ENCODE assay signal across 10 cellular contexts in genomic region chr22:24552503-24553286, GRCh38. TPM values are rescaled to one million over a fixed set of nuclear protein-coding genes. Genes with fewer than 3 reads are reported as not detected.
DNase-seq lines count a peak whose midpoint lies in the region; ATAC-seq, FAIRE-seq and TF ChIP-seq lines count a peak whose summit lies in the region.
"Not testable (repeated sequence)": the region's sequence is repeated elsewhere in the genome, so short reads cannot be mapped to it uniquely, and the experiment has no call there.
"Had no signal": no experiment of that assay in that cellular context is flagged by ENCODE, and none has a peak within 500 bp of the region (broad histone marks: within the 10 kb centered on the region; RNA-seq: fewer than 3 reads in every experiment).

No MANE protein-coding gene starts in this region.

- intact Hi-C loops in activated B cell treated with CpG ODN at 0.5 μM for 24 hours (cut with micrococcal nuclease); GM12878 (cut with micrococcal nuclease; ENCODE audit: unreplicated experiment): not testable (repeated sequence)
- intact Hi-C loops in heart right ventricle (cut with DNase I) = loop anchor here in 1 of 10 donors (10.0 kb wide), 1 partner anchor 638 kb away; no protein-coding TSS in a partner anchor
- intact Hi-C loops in naive thymus-derived CD4-positive, alpha-beta T cell (cut with micrococcal nuclease) = loop anchor here (10.0 kb wide), 6 partner anchors 52 to 1932 kb away; partner anchors contain the start of genes CABIN1 (in 1 of the 2), GGT1 (in 1 of the 2), HPS4 (in 1 of the 2) and SRRD (in 1 of the 2)

- H4K20me1 ChIP-seq in BLaER1 treated with 17β-estradiol and CSF1 and Interleukin-3, amounts not matched to agents 10 nM and 100 nM = peaks cover 59 to 89% (median 83%) of the 10 kb centered on the region in 11 experiments; a peak in 21 of 22 replicates
- not testable (repeated sequence) for H4K20me1 ChIP-seq in GM12878 (ENCODE audit: control insufficient read depth, insufficient read depth)

- H3K9me3 ChIP-seq in BLaER1 treated with 17β-estradiol and CSF1 and Interleukin-3, amounts not matched to agents 10 nM and 100 nM (replicated peaks in 1 of 11); HEK293 (ENCODE audit: control insufficient read depth, insufficient read depth, low read depth, low read length); GM12878 (replicated peaks; ENCODE audit: control insufficient read depth, insufficient read depth, low read length); heart right ventricle; naive thymus-derived CD4-positive, alpha-beta T cell (ENCODE audit: control insufficient read depth in 2 of 3, low read length in 3 of 3): not testable (repeated sequence)

- H3K27me3 Mint-ChIP-seq in activated B cell treated with CpG ODN at 0.5 μM for 24 hours; naive thymus-derived CD4-positive, alpha-beta T cell; stimulated activated naive B cell treated with anti-CD40 and anti-IgM and Interleukin-4, amounts not matched to agents 10 μg/mL and 1 μg/mL and 100 μg/mL, for 72 hours: not testable (repeated sequence)

- CTCF ChIA-PET in HEK293 (lab: Yijun Ruan, JAX); activated B cell treated with CpG ODN at 0.5 μM for 24 hours (lab: Charles Lee): not testable (repeated sequence)
- CTCF ChIA-PET in GM12878 (lab: Yijun Ruan, JAX) = interaction anchor here (0.8 to 1.5 kb wide), 5 partner anchors 8 to 51 kb away, joined by 3 to 6 read pairs (median 4); no protein-coding TSS in a partner anchor
- CTCF ChIA-PET in naive thymus-derived CD4-positive, alpha-beta T cell (lab: Charles Lee) = interaction anchor here (1.3 kb wide), 1 partner anchor 50 kb away, joined by 3 read pairs; no protein-coding TSS in a partner anchor

- not testable (repeated sequence) for TF ChIP-seq RAD21 in GM12878 (IDR thresholded peaks at IDR 0.05; ENCODE audit: insufficient read depth, low read depth, low read length)

- SMC1A ChIA-PET in GM12878 (lab: Charles Lee; ENCODE audit: uncharacterized antibody, unreplicated experiment) = interaction anchor here (1.1 to 2.2 kb wide), 7 partner anchors 8 to 223 kb away, joined by 3 to 5 read pairs (median 4); no protein-coding TSS in a partner anchor

- not testable (repeated sequence) for BruUV-seq in GM12878 (replicated peaks; lab: Mats Ljungman, UMichigan)

- H3K27ac Mint-ChIP-seq in activated B cell treated with CpG ODN at 0.5 μM for 24 hours = peak overlapping the region; percentile 98
- peak overlapping the region in 8 of 9 donors; percentile 40 to 100 (median 70) for H3K27ac Mint-ChIP-seq in naive thymus-derived CD4-positive, alpha-beta T cell
- H3K27ac Mint-ChIP-seq in stimulated activated naive B cell treated with anti-CD40 and anti-IgM and Interleukin-4, amounts not matched to agents 10 μg/mL and 1 μg/mL and 100 μg/mL, for 72 hours = peak overlapping the region; percentile 98

- peaks cover 86% of the 10 kb centered on the region for H3K4me1 Mint-ChIP-seq in activated B cell treated with CpG ODN at 0.5 μM for 24 hours
- peaks cover 39 to 60% (median 48%) of the 10 kb centered on the region in 7 donors for H3K4me1 Mint-ChIP-seq in naive thymus-derived CD4-positive, alpha-beta T cell
- peaks cover 44 to 70% of the 10 kb centered on the region in 2 donors for H3K4me1 Mint-ChIP-seq in stimulated activated naive B cell treated with anti-CD40 and anti-IgM and Interleukin-4, amounts not matched to agents 10 μg/mL and 1 μg/mL and 100 μg/mL, for 72 hours

- H3K9ac ChIP-seq in BLaER1 treated with 17β-estradiol and CSF1 and Interleukin-3, amounts not matched to agents 10 nM and 100 nM = peak overlapping the region; percentile 89 to 99 (median 98); a peak in 21 of 22 replicates
- peak overlapping the region; percentile 94 for H3K9ac ChIP-seq in GM12878 (ENCODE audit: control insufficient read depth, insufficient read depth, low read length)

- peaks cover 57% of the 10 kb centered on the region for H3K36me3 Mint-ChIP-seq in activated B cell treated with CpG ODN at 0.5 μM for 24 hours (ENCODE audit: low read depth)
- peaks cover 0 to 26% (median 3%) of the 10 kb centered on the region in 5 donors for H3K36me3 Mint-ChIP-seq in naive thymus-derived CD4-positive, alpha-beta T cell
- H3K36me3 Mint-ChIP-seq in stimulated activated naive B cell treated with anti-CD40 and anti-IgM and Interleukin-4, amounts not matched to agents 10 μg/mL and 1 μg/mL and 100 μg/mL, for 72 hours = peaks cover 34 to 51% of the 10 kb centered on the region in 2 donors

- not testable (repeated sequence) for H3K27me3 ChIP-seq in BLaER1 treated with 17β-estradiol and CSF1 and Interleukin-3, amounts not matched to agents 10 nM and 100 nM; GM12878 (replicated peaks in 1 of 2; ENCODE audit: control insufficient read depth in 2 of 2, insufficient read depth in 2 of 2, low read length in 1 of 2); heart right ventricle; naive thymus-derived CD4-positive, alpha-beta T cell (ENCODE audit: control insufficient read depth in 2 of 2, insufficient read depth in 2 of 2, low read length in 2 of 2)

- H2AFZ ChIP-seq in GM12878 (ENCODE audit: control insufficient read depth, low read depth, low read length) = not testable (repeated sequence)

- WGBS in GM12878 (ENCODE audit: insufficient coverage, insufficient replicate concordance, low lambda C conversion rate, missing lambda C conversion rate) = 27% methylated on average over 8 of the region's 10 CpGs
- 84 to 85% methylated on average over 10 of the region's 10 CpGs for WGBS in heart right ventricle, 2 donors

- POLR2A ChIA-PET in HEK293 (lab: Yijun Ruan, JAX) (interaction anchor here (1.3 to 4.0 kb wide), 3 partner anchors 9 to 41 kb away, joined by 3 to 33 read pairs (median 4); no protein-coding TSS in a partner anchor), activated B cell treated with CpG ODN at 0.5 μM for 24 hours (lab: Charles Lee) (interaction anchor here (0.5 to 3.8 kb wide), 9 partner anchors 11 to 658 kb away, joined by 3 to 36 read pairs (median 5); partner anchors contain the start of genes ADORA2A and MIF), GM12878 (lab: Charles Lee) (interaction anchor here (0.5 to 1.5 kb wide), 6 partner anchors 11 to 46 kb away, joined by 3 to 6 read pairs (median 3); no protein-coding TSS in a partner anchor)
- POLR2A ChIA-PET in naive thymus-derived CD4-positive, alpha-beta T cell (lab: Charles Lee) = interaction anchor here (1.0 kb wide), 1 partner anchor 128 kb away, joined by 3 read pairs; no protein-coding TSS in a partner anchor

- not testable (repeated sequence) for TF ChIP-seq POLR2A in GM12878 (IDR thresholded peaks at IDR 0.05; ENCODE audit: low read depth, low read length)

- H3K4me2 ChIP-seq in BLaER1 treated with 17β-estradiol and CSF1 and Interleukin-3, amounts not matched to agents 10 nM and 100 nM = peak overlapping the region; percentile 92 to 100 (median 98)
- peak overlapping the region; percentile 94 for H3K4me2 ChIP-seq in GM12878 (ENCODE audit: control insufficient read depth, insufficient read depth)

- RAD21 ChIA-PET in GM12878 (lab: Charles Lee; ENCODE audit: unreplicated experiment) = interaction anchor here (0.5 to 1.8 kb wide), 5 partner anchors 12 to 118 kb away, joined by 3 to 8 read pairs (median 4); partner anchors contain the start of gene LRRC75B

- peak overlapping the region; percentile 99 for H3K4me3 Mint-ChIP-seq in activated B cell treated with CpG ODN at 0.5 μM for 24 hours
- H3K4me3 Mint-ChIP-seq in naive thymus-derived CD4-positive, alpha-beta T cell = peak overlapping the region; percentile 16 to 98 (median 92)
- peak overlapping the region; percentile 97 to 98 for H3K4me3 Mint-ChIP-seq in stimulated activated naive B cell treated with anti-CD40 and anti-IgM and Interleukin-4, amounts not matched to agents 10 μg/mL and 1 μg/mL and 100 μg/mL, for 72 hours

- peaks cover 46 to 67% (median 54%) of the 10 kb centered on the region in 10 experiments for H3K4me1 ChIP-seq in BLaER1 treated with 17β-estradiol and CSF1 and Interleukin-3, amounts not matched to agents 10 nM and 100 nM
- not testable (repeated sequence) for H3K4me1 ChIP-seq in HEK293 (ENCODE audit: control insufficient read depth, insufficient read depth, low read length); GM12878 (ENCODE audit: control insufficient read depth, insufficient read depth, low read length)
- peaks cover 7 to 79% (median 68%) of the 10 kb centered on the region in 9 donors for H3K4me1 ChIP-seq in heart right ventricle
- peaks cover 20 to 29% of the 10 kb centered on the region in 2 donors for H3K4me1 ChIP-seq in naive thymus-derived CD4-positive, alpha-beta T cell (ENCODE audit: control insufficient read depth in 2 of 2, insufficient read depth in 2 of 2, low read length in 2 of 2)

- peaks cover 65% of the 10 kb centered on the region for H3K79me2 ChIP-seq in GM12878 (ENCODE audit: control insufficient read depth, insufficient read depth, low read length)

- in situ Hi-C loops in GM12878 (cut with MboI) = not testable (repeated sequence)

- peaks cover 35 to 58% (median 53%) of the 10 kb centered on the region in 11 experiments for H3K36me3 ChIP-seq in BLaER1 treated with 17β-estradiol and CSF1 and Interleukin-3, amounts not matched to agents 10 nM and 100 nM
- peaks cover 6 to 58% of the 10 kb centered on the region in 2 experiments for H3K36me3 ChIP-seq in HEK293 (ENCODE audit: control insufficient read depth in 2 of 2, insufficient read depth in 1 of 2, low read length in 2 of 2)
- H3K36me3 ChIP-seq in GM12878 (ENCODE audit: control insufficient read depth in 2 of 2, insufficient read depth in 2 of 2, low read length in 1 of 2) = not testable (repeated sequence)
- H3K36me3 ChIP-seq in heart right ventricle = peaks cover 0 to 36% (median 9%) of the 10 kb centered on the region in 9 donors
- peaks cover 6 to 46% (median 8%) of the 10 kb centered on the region in 3 experiments for H3K36me3 ChIP-seq in naive thymus-derived CD4-positive, alpha-beta T cell (ENCODE audit: control insufficient read depth in 2 of 3, insufficient read depth in 3 of 3, low read length in 3 of 3)

- H3K9me3 Mint-ChIP-seq in activated B cell treated with CpG ODN at 0.5 μM for 24 hours; naive thymus-derived CD4-positive, alpha-beta T cell; stimulated activated naive B cell treated with anti-CD40 and anti-IgM and Interleukin-4, amounts not matched to agents 10 μg/mL and 1 μg/mL and 100 μg/mL, for 72 hours: not testable (repeated sequence)

- H3K4me3 ChIP-seq in BLaER1 treated with 17β-estradiol and CSF1 and Interleukin-3, amounts not matched to agents 10 nM and 100 nM = peak overlapping the region in 9 of 10 experiments; percentile 88 to 99 (median 98); a peak in 15 of 20 replicates
- not testable (repeated sequence) for H3K4me3 ChIP-seq in HEK293 (ENCODE audit: low read depth, low read length); heart right ventricle; naive thymus-derived CD4-positive, alpha-beta T cell (ENCODE audit: low read length)
- H3K4me3 ChIP-seq in GM12878 = peak overlapping the region; percentile 99

- not testable (repeated sequence) for FAIRE-seq in GM12878 (lab: Jason Lieb, UNC)

- not testable (repeated sequence) for TF ChIP-seq CTCF in HEK293 (tag by site-specific recombination; IDR thresholded peaks at IDR 0.05); activated B cell treated with CpG ODN at 0.5 μM for 24 hours (IDR thresholded peaks at IDR 0.05); GM12878 (IDR thresholded peaks at IDR 0.05 in 2 of 3, conservative IDR thresholded peaks at IDR 0.05 in 1 of 3; ENCODE audit: control insufficient read depth in 2 of 3, extremely low read depth in 1 of 3, insufficient read depth in 1 of 3, low read depth in 3 of 3, low read length in 3 of 3); heart right ventricle (IDR thresholded peaks at IDR 0.05)

- DNase-seq in NCI-H345 treated with DMSO at 0.1 percent for 48 hours (lab: John Stamatoyannopoulos, UW; ENCODE audit: unreplicated experiment) = peak; percentile 8
- DNase-seq in activated B cell treated with CpG ODN at 0.5 μM for 24 hours; GM12878 (ENCODE audit: low read depth, low spot score); heart right ventricle; naive thymus-derived CD4-positive, alpha-beta T cell: not testable (repeated sequence)
- peak; percentile 13 for DNase-seq in stimulated activated naive B cell treated with anti-CD40 and anti-IgM and Interleukin-4, amounts not matched to agents 10 μg/mL and 1 μg/mL and 100 μg/mL, for 72 hours

- peak overlapping the region in 10 of 11 experiments; percentile 90 to 98 (median 96); a peak in 17 of 22 replicates for H3K27ac ChIP-seq in BLaER1 treated with 17β-estradiol and CSF1 and Interleukin-3, amounts not matched to agents 10 nM and 100 nM
- not testable (repeated sequence) for H3K27ac ChIP-seq in HEK293 (ENCODE audit: extremely low read depth, low read depth, low read length); naive thymus-derived CD4-positive, alpha-beta T cell (ENCODE audit: low read depth, low read length)
- H3K27ac ChIP-seq in GM12878 (ENCODE audit: control insufficient read depth, insufficient read depth) (peak overlapping the region; percentile 91), heart right ventricle (peak overlapping the region in 7 of 10 donors; percentile 97 to 99 (median 98))

- ATAC-seq in activated B cell treated with CpG ODN at 0.5 μM for 24 hours (ENCODE audit: low read depth) (peak; percentile 27), GM12878 (peak; percentile 5; the same call in 1 of the 3 replicates)
- ATAC-seq in heart right ventricle; naive thymus-derived CD4-positive, alpha-beta T cell: not testable (repeated sequence)
- peak; percentile 13 to 20 for ATAC-seq in stimulated activated naive B cell treated with anti-CD40 and anti-IgM and Interleukin-4, amounts not matched to agents 10 μg/mL and 1 μg/mL and 100 μg/mL, for 72 hours (replicated peaks)

- TF ChIP-seq EP300 in GM12878 (IDR thresholded peaks at IDR 0.05; ENCODE audit: borderline replicate concordance in 1 of 2, control insufficient read depth in 1 of 2, low read depth in 2 of 2, low read length in 2 of 2) = not testable (repeated sequence)

RNA-seq across cellular contexts. Expression of gene GUCD1, which starts 2.2 kb away (rescaled TPM):
- total RNA-seq in activated B cell treated with CpG ODN at 0.5 μM for 24 hours (134 and 141 TPM in 2 replicates), GM12878 (2014; rRNA removed) (170 and 177 TPM in 2 replicates), GM12878 (2014; rRNA removed; fragmentation: Illumina TruSeq; extraction: Trizol) (81.7 and 82.2 TPM in 2 replicates), GM12878 (2021) (126 and 127 TPM in 2 replicates), heart right ventricle (100 to 1,000 TPM; 143 to 273 (median 168) TPM)
- total RNA-seq in GM12878 (2013; cell fraction: nucleolus; rRNA removed) = 33.2 and 34.3 TPM in 2 replicates
- 65.3 TPM for polyA plus RNA-seq in GM12878 (2011; ENCODE audit: low read depth)
- polyA plus RNA-seq in GM12878 (2011; rRNA removed) (57.4 and 87.1 TPM in 2 replicates), GM12878 (2014; fragmentation: Illumina TruSeq; extraction: Trizol) (65.0 and 89.3 TPM in 2 replicates), GM12878 (2014; fragmentation: Nextera tagmentation; extraction: Ambion mirVana) (10 to 100 TPM; 57.8 to 96.9 TPM), GM12878 (2014; rRNA removed) (136 and 145 TPM in 2 replicates), GM12878 (2016; fragmentation: Nextera tagmentation; extraction: Ambion mirVana) (10 to 100 TPM; 56.0 to 71.2 TPM), heart right ventricle (100 to 1,000 TPM in 1 of 2 donors, 10 to 100 TPM in 1; 97.0 to 219 TPM)
- polyA plus RNA-seq in GM12878 (2011; cell fraction: cytosol; rRNA removed) = 128 and 167 TPM in 2 replicates
- 69.8 and 82.1 TPM in 2 replicates for polyA plus RNA-seq in GM12878 (2011; cell fraction: nucleus; rRNA removed)
- polyA plus RNA-seq in GM12878 (2012) = 80.9 and 87.1 TPM in 2 replicates
- polyA minus RNA-seq in GM12878 (2011; rRNA and poly(A)+ RNA removed) = 126 and 176 TPM in 2 replicates
- 67.6 and 74.1 TPM in 2 replicates for polyA minus RNA-seq in GM12878 (2011; cell fraction: cytosol; rRNA and poly(A)+ RNA removed)
- polyA minus RNA-seq in GM12878 (2011; cell fraction: nucleus; rRNA and poly(A)+ RNA removed) = 20.8 and 41.9 TPM in 2 replicates
- 100 to 1,000 TPM in 1 of 5 experiments, 10 to 100 TPM in 4; 57.9 to 131 (median 63.4) TPM for total RNA-seq in naive thymus-derived CD4-positive, alpha-beta T cell
- polyA plus RNA-seq in naive thymus-derived CD4-positive, alpha-beta T cell = 10 to 100 TPM; 33.1 to 54.5 TPM

RNA-seq across cellular contexts. Expression of gene SNRPD3, which starts 3.1 kb away (rescaled TPM):
- total RNA-seq in activated B cell treated with CpG ODN at 0.5 μM for 24 hours (96.5 and 98.6 TPM in 2 replicates), GM12878 (2014; rRNA removed) (175 and 179 TPM in 2 replicates), GM12878 (2014; rRNA removed; fragmentation: Illumina TruSeq; extraction: Trizol) (254 and 257 TPM in 2 replicates), GM12878 (2021) (111 and 112 TPM in 2 replicates), heart right ventricle (10 to 100 TPM; 67.0 to 89.4 (median 74.0) TPM)
- 108 and 115 TPM in 2 replicates for total RNA-seq in GM12878 (2013; cell fraction: nucleolus; rRNA removed)
- 44.6 TPM for polyA plus RNA-seq in GM12878 (2011; ENCODE audit: low read depth)
- polyA plus RNA-seq in GM12878 (2011; rRNA removed) (68.4 and 121 TPM in 2 replicates), GM12878 (2014; fragmentation: Illumina TruSeq; extraction: Trizol) (324 and 433 TPM in 2 replicates), GM12878 (2014; fragmentation: Nextera tagmentation; extraction: Ambion mirVana) (100 to 1,000 TPM; 244 to 258 TPM), GM12878 (2014; rRNA removed) (197 and 228 TPM in 2 replicates), GM12878 (2016; fragmentation: Nextera tagmentation; extraction: Ambion mirVana) (100 to 1,000 TPM; 240 to 251 TPM), heart right ventricle (100 to 1,000 TPM in 1 of 2 donors, 10 to 100 TPM in 1; 47.3 to 127 TPM)
- polyA plus RNA-seq in GM12878 (2011; cell fraction: cytosol; rRNA removed) = 214 and 250 TPM in 2 replicates
- 76.5 and 82.6 TPM in 2 replicates for polyA plus RNA-seq in GM12878 (2011; cell fraction: nucleus; rRNA removed)
- 121 and 175 TPM in 2 replicates for polyA plus RNA-seq in GM12878 (2012)
- 175 and 182 TPM in 2 replicates for polyA minus RNA-seq in GM12878 (2011; rRNA and poly(A)+ RNA removed)
- 36.2 and 58.3 TPM in 2 replicates for polyA minus RNA-seq in GM12878 (2011; cell fraction: cytosol; rRNA and poly(A)+ RNA removed)
- polyA minus RNA-seq in GM12878 (2011; cell fraction: nucleus; rRNA and poly(A)+ RNA removed) = 57.3 and 92.8 TPM in 2 replicates
- total RNA-seq in naive thymus-derived CD4-positive, alpha-beta T cell = 10 to 100 TPM; 47.5 to 94.5 (median 73.9) TPM
- 10 to 100 TPM; 84.2 to 95.1 TPM for polyA plus RNA-seq in naive thymus-derived CD4-positive, alpha-beta T cell

RNA-seq across cellular contexts. Expression of gene LRRC75B, which starts 40.2 kb away (rescaled TPM):
- total RNA-seq in activated B cell treated with CpG ODN at 0.5 μM for 24 hours = 0.34 and 0.82 TPM in 2 replicates
- 4.9 and 5.6 TPM in 2 replicates for total RNA-seq in GM12878 (2013; cell fraction: nucleolus; rRNA removed)
- total RNA-seq in GM12878 (2014; rRNA removed) = 0.11 TPM in 2 replicates
- total RNA-seq in GM12878 (2014; rRNA removed; fragmentation: Illumina TruSeq; extraction: Trizol) = 0.09 and 0.18 TPM in 2 replicates
- total RNA-seq in GM12878 (2021) = 0.24 and 0.26 TPM in 2 replicates
- polyA plus RNA-seq in GM12878 (2011; ENCODE audit: low read depth) = 0.50 TPM
- polyA plus RNA-seq in GM12878 (2011; rRNA removed) = 0.68 and 0.98 TPM in 2 replicates
- 1.5 and 1.8 TPM in 2 replicates for polyA plus RNA-seq in GM12878 (2011; cell fraction: cytosol; rRNA removed)
- polyA plus RNA-seq in GM12878 (2011; cell fraction: nucleus; rRNA removed) = 10.7 and 12.9 TPM in 2 replicates
- polyA plus RNA-seq in GM12878 (2012) = 0.84 and 1.2 TPM in 2 replicates
- polyA plus RNA-seq in GM12878 (2014; fragmentation: Illumina TruSeq; extraction: Trizol) = 0.09 TPM in 1 of 2 replicates, not detected in the other
- not detected for polyA plus RNA-seq in GM12878 (2014; fragmentation: Nextera tagmentation; extraction: Ambion mirVana)
- polyA plus RNA-seq in GM12878 (2014; rRNA removed) = 0.56 and 0.66 TPM in 2 replicates
- under 1 TPM in 1 of 2 experiments, not detected in 1; 0.10 TPM for polyA plus RNA-seq in GM12878 (2016; fragmentation: Nextera tagmentation; extraction: Ambion mirVana)
- polyA minus RNA-seq in GM12878 (2011; rRNA and poly(A)+ RNA removed) = 0.22 and 1.1 TPM in 2 replicates
- polyA minus RNA-seq in GM12878 (2011; cell fraction: cytosol; rRNA and poly(A)+ RNA removed) = not detected in 2 replicates
- polyA minus RNA-seq in GM12878 (2011; cell fraction: nucleus; rRNA and poly(A)+ RNA removed) = 0.67 and 0.73 TPM in 2 replicates
- 1 to 10 TPM; 2.0 to 6.6 (median 4.3) TPM for total RNA-seq in heart right ventricle
- polyA plus RNA-seq in heart right ventricle = 10 to 100 TPM in 1 of 2 donors, 1 to 10 TPM in 1; 3.9 to 12.4 TPM
- total RNA-seq in naive thymus-derived CD4-positive, alpha-beta T cell = 1 to 10 TPM in 2 of 5 experiments, not detected in 3; 2.4 to 2.5 TPM
- polyA plus RNA-seq in naive thymus-derived CD4-positive, alpha-beta T cell = not detected

RNA-seq across cellular contexts. Expression of gene GGT1, which starts 50.3 kb away (rescaled TPM):
- total RNA-seq in activated B cell treated with CpG ODN at 0.5 μM for 24 hours = 7.3 and 7.6 TPM in 2 replicates
- total RNA-seq in GM12878 (2013; cell fraction: nucleolus; rRNA removed) = 37.5 and 48.1 TPM in 2 replicates
- 8.0 and 8.4 TPM in 2 replicates for total RNA-seq in GM12878 (2014; rRNA removed)
- total RNA-seq in GM12878 (2014; rRNA removed; fragmentation: Illumina TruSeq; extraction: Trizol) = 4.1 and 5.0 TPM in 2 replicates
- 11.8 and 13.9 TPM in 2 replicates for total RNA-seq in GM12878 (2021)
- polyA plus RNA-seq in GM12878 (2011; ENCODE audit: low read depth) = 3.7 TPM
- polyA plus RNA-seq in GM12878 (2011; rRNA removed) = 8.5 and 26.6 TPM in 2 replicates
- polyA plus RNA-seq in GM12878 (2011; cell fraction: cytosol; rRNA removed) = 30.9 and 43.3 TPM in 2 replicates
- 92.0 and 98.4 TPM in 2 replicates for polyA plus RNA-seq in GM12878 (2011; cell fraction: nucleus; rRNA removed)
- polyA plus RNA-seq in GM12878 (2012) = 10.6 and 11.7 TPM in 2 replicates
- polyA plus RNA-seq in GM12878 (2014; fragmentation: Illumina TruSeq; extraction: Trizol) = 2.1 and 7.4 TPM in 2 replicates
- 1 to 10 TPM in 1 of 2 experiments, under 1 TPM in 1; 0.47 to 1.4 TPM for polyA plus RNA-seq in GM12878 (2014; fragmentation: Nextera tagmentation; extraction: Ambion mirVana)
- 11.3 and 11.6 TPM in 2 replicates for polyA plus RNA-seq in GM12878 (2014; rRNA removed)
- 10 to 100 TPM; 10.2 to 14.8 TPM for polyA plus RNA-seq in GM12878 (2016; fragmentation: Nextera tagmentation; extraction: Ambion mirVana)
- polyA minus RNA-seq in GM12878 (2011; rRNA and poly(A)+ RNA removed) = 17.8 and 38.4 TPM in 2 replicates
- polyA minus RNA-seq in GM12878 (2011; cell fraction: cytosol; rRNA and poly(A)+ RNA removed) = 17.9 and 19.4 TPM in 2 replicates
- polyA minus RNA-seq in GM12878 (2011; cell fraction: nucleus; rRNA and poly(A)+ RNA removed) = 14.3 and 17.7 TPM in 2 replicates
- 1 to 10 TPM in 7 of 10 donors, under 1 TPM in 3; 0.51 to 3.5 (median 1.1) TPM for total RNA-seq in heart right ventricle
- polyA plus RNA-seq in heart right ventricle = 1 to 10 TPM in 1 of 2 donors, under 1 TPM in 1; 0.94 to 4.0 TPM
- 10 to 100 TPM; 11.5 to 95.9 (median 12.8) TPM for total RNA-seq in naive thymus-derived CD4-positive, alpha-beta T cell
- 1 to 10 TPM; 1.1 to 2.4 TPM for polyA plus RNA-seq in naive thymus-derived CD4-positive, alpha-beta T cell

RNA-seq across cellular contexts. Expression of gene UPB1, which starts 57.6 kb away (rescaled TPM):
- 1.1 and 1.3 TPM in 2 replicates for total RNA-seq in activated B cell treated with CpG ODN at 0.5 μM for 24 hours
- 39.2 and 39.8 TPM in 2 replicates for total RNA-seq in GM12878 (2013; cell fraction: nucleolus; rRNA removed)
- total RNA-seq in GM12878 (2014; rRNA removed) = 2.5 and 2.8 TPM in 2 replicates
- total RNA-seq in GM12878 (2014; rRNA removed; fragmentation: Illumina TruSeq; extraction: Trizol) = 3.4 and 3.5 TPM in 2 replicates
- 3.3 and 3.9 TPM in 2 replicates for total RNA-seq in GM12878 (2021)
- polyA plus RNA-seq in GM12878 (2011; ENCODE audit: low read depth) = 1.8 TPM
- polyA plus RNA-seq in GM12878 (2011; rRNA removed) = 20.5 and 20.6 TPM in 2 replicates
- polyA plus RNA-seq in GM12878 (2011; cell fraction: cytosol; rRNA removed) = 12.1 and 14.3 TPM in 2 replicates
- 19.0 and 30.2 TPM in 2 replicates for polyA plus RNA-seq in GM12878 (2011; cell fraction: nucleus; rRNA removed)
- 1.8 and 3.0 TPM in 2 replicates for polyA plus RNA-seq in GM12878 (2012)
- 2.6 and 2.8 TPM in 2 replicates for polyA plus RNA-seq in GM12878 (2014; fragmentation: Illumina TruSeq; extraction: Trizol)
- polyA plus RNA-seq in GM12878 (2014; fragmentation: Nextera tagmentation; extraction: Ambion mirVana) = 1 to 10 TPM; 2.9 to 4.5 TPM
- polyA plus RNA-seq in GM12878 (2014; rRNA removed) = 3.4 and 3.5 TPM in 2 replicates
- 1 to 10 TPM in 1 of 2 experiments, under 1 TPM in 1; 0.89 to 1.2 TPM for polyA plus RNA-seq in GM12878 (2016; fragmentation: Nextera tagmentation; extraction: Ambion mirVana)
- polyA minus RNA-seq in GM12878 (2011; rRNA and poly(A)+ RNA removed) = 10.8 and 11.0 TPM in 2 replicates
- polyA minus RNA-seq in GM12878 (2011; cell fraction: cytosol; rRNA and poly(A)+ RNA removed) = 3.3 and 3.6 TPM in 2 replicates
- 6.9 and 8.1 TPM in 2 replicates for polyA minus RNA-seq in GM12878 (2011; cell fraction: nucleus; rRNA and poly(A)+ RNA removed)
- total RNA-seq in heart right ventricle = 1 to 10 TPM in 6 of 10 donors, under 1 TPM in 4; 0.45 to 2.7 (median 1.0) TPM
- polyA plus RNA-seq in heart right ventricle = 1 to 10 TPM in 1 of 2 donors, under 1 TPM in 1; 0.32 to 3.7 TPM
- total RNA-seq in naive thymus-derived CD4-positive, alpha-beta T cell = 1 to 10 TPM in 4 of 5 experiments, under 1 TPM in 1; 0.70 to 3.4 (median 2.1) TPM
- polyA plus RNA-seq in naive thymus-derived CD4-positive, alpha-beta T cell = under 1 TPM; 0.14 to 0.15 TPM
- total RNA-seq: activated CD8-positive, alpha-beta memory T cell treated with anti-CD3 and anti-CD28 coated beads for 36 hours; HT1080 had no signal
